8 cellular contexts compared by ENCODE assay signal in genomic region chr10:12129222-12130111, GRCh38. TPM values are rescaled to one million over a fixed set of nuclear protein-coding genes. Genes with fewer than 3 reads are reported as not detected.
DNase-seq lines count a peak whose midpoint lies in the region; ATAC-seq and TF ChIP-seq lines count a peak whose summit lies in the region.

Gene SEC61A2 (plus strand): TSS chr10:12129677. CDS start chr10:12129788, 111 bp downstream.

- H3K27me3 ChIP-seq in RWPE2 (ENCODE audit: insufficient read depth, poor library complexity, severe bottlenecking) (no peaks in the 10 kb centered on the region), stomach (no peaks in the 10 kb centered on the region)

- peak; percentile 86 for ATAC-seq in RWPE2 (ENCODE audit: low read depth)

- H3K36me3 Mint-ChIP-seq in neural crest cell (ENCODE audit: low read depth), result peaks cover 3% of the 10 kb centered on the region

- peak in 1 of 4 donors; percentile 32 for TF ChIP-seq POLR2A in stomach (IDR thresholded peaks at IDR 0.05)

- WGBS in stomach, 5 donors, result 0 to 1% (median 0%) methylated on average over 62 to 108 of the region's 108 CpGs

- H3K4me1 Mint-ChIP-seq in neural crest cell, result peaks cover 16% of the 10 kb centered on the region

- intact Hi-C loops in stomach (cut with DNase I; ENCODE audit: low total_unique reads), result no loop called here

- peak within 1 kb of the TSS; percentile 69 for H3K27ac Mint-ChIP-seq in neural crest cell (ENCODE audit: unreplicated experiment)

- H3K9me3 ChIP-seq in RWPE2 (ENCODE audit: severe bottlenecking) (no peaks in the 10 kb centered on the region), stomach (no peaks in the 10 kb centered on the region)

- no peaks in the 10 kb centered on the region for H3K27me3 Mint-ChIP-seq in neural crest cell (ENCODE audit: low read depth)

- H3K4me3 Mint-ChIP-seq in neural crest cell, result peak within 1 kb of the TSS; percentile 94

- H3K4me3 ChIP-seq in LNCaP clone FGC (ENCODE audit: low read depth, low read length) (peak within 1 kb of the TSS; percentile 74), RWPE2 (ENCODE audit: severe bottlenecking) (peak within 1 kb of the TSS; percentile 87), stomach (peak within 1 kb of the TSS; percentile 95 to 99 (median 99))

- TF ChIP-seq EP300 in stomach (IDR thresholded peaks at IDR 0.05), result no peak

- TF ChIP-seq CTCF in LNCaP clone FGC (IDR thresholded peaks at IDR 0.05; ENCODE audit: control insufficient read depth, extremely low read depth, insufficient read depth) (no peak; the same call in 1 of the 2 replicates), RWPE2 (IDR thresholded peaks at IDR 0.05; ENCODE audit: poor library complexity, severe bottlenecking) (no peak), neural crest cell (conservative IDR thresholded peaks at IDR 0.05) (no peak), stomach (IDR thresholded peaks at IDR 0.05) (no peak)

- H3K27ac ChIP-seq in RWPE2 (ENCODE audit: poor library complexity, severe bottlenecking) (peak within 1 kb of the TSS; percentile 37), stomach (peak within 1 kb of the TSS; percentile 90 to 98 (median 94))

- H3K4me1 ChIP-seq in RWPE2 (ENCODE audit: insufficient read depth, poor library complexity, severe bottlenecking) (no peaks in the 10 kb centered on the region), stomach (peaks cover 0 to 27% (median 11%) of the 10 kb centered on the region in 4 donors)

- H3K36me3 ChIP-seq in RWPE2 (ENCODE audit: low read depth), result peaks cover 17% of the 10 kb centered on the region
- peaks cover under 1 to 19% (median 8%) of the 10 kb centered on the region in 4 donors for H3K36me3 ChIP-seq in stomach

- DNase-seq in EL (peak; percentile 91), GOT3 (lab: John Stamatoyannopoulos, UW) (peak; percentile 77), LNCaP clone FGC (ENCODE audit: low read depth) (peak; percentile 22), RWPE2 (ENCODE audit: low spot score) (peak; percentile 91), fibroblast of the conjunctiva (ENCODE audit: low read depth) (peak; percentile 78), neural crest cell (ENCODE audit: low read depth, low spot score) (peak; percentile 97), stomach (peak; percentile 98)
- DNase-seq in activated effector memory CD4-positive, alpha-beta T cell treated with Interleukin-2 at 50 U/mL for 16 hours, result peak; percentile 97

- no peaks in the 10 kb centered on the region for H3K9me3 Mint-ChIP-seq in neural crest cell

RNA-seq across cellular contexts. Expression of gene SEC61A2, which starts in this region (rescaled TPM):
- 24.8 and 26.7 TPM in 2 replicates for total RNA-seq in neural crest cell
- total RNA-seq in stomach, result 10 to 100 TPM in 4 of 5 donors, under 1 TPM in 1; 0.58 to 17.4 (median 11.9) TPM
- 1 to 10 TPM; 1.1 to 3.2 (median 2.2) TPM for polyA plus RNA-seq in stomach

Comparison
In these comparisons a context has a peak if more than half of its experiments do, and no peak if none do; other contexts are left out.
1. Peak in every context shown above with its lines: DNase-seq, ATAC-seq, H3K4me3 ChIP-seq and H3K27ac ChIP-seq.
2. DNase-seq: peak in every context shown above with its lines; median percentile 98 in stomach; 97 in activated effector memory CD4-positive, alpha-beta T cell treated with Interleukin-2 at 50 U/mL for 16 hours; 97 in neural crest cell; 91 in EL; 91 in RWPE2; 78 in fibroblast of the conjunctiva; 77 in GOT3; 22 in LNCaP clone FGC.